In the genomic region with DNA sequence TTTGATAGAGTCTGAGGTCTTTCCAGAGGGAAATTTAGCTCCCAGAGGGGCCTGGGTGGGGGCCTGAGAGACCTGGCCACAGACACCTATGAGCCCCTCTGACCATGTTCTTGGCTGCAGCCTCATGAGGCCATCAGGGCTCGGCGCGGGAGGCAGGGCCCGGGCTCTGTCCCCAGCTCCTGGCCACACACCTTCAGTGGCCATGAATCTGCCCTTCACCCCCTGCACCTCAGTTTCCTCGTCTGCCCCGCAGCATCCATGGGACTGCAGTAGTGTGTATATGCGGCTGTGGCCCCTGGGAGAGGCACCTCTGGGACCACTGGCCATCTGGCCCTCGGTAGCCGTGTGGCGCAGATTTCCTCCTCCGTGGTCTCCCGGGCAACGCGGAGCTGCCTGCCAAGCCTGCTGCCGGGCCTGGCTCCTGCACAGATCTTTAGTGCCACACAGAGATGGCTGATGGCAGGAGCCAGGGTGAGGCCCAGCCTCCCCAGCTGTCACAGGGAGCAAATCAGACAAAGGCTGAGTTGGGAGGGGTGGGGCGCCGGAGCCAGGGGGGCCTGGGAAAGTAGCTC, we compare ENCODE assay signal across 25 cellular contexts. TPM values are rescaled to one million over a fixed set of nuclear protein-coding genes. Genes with fewer than 3 reads are reported as not detected.
DNase-seq lines count a peak whose midpoint lies in the region; FAIRE-seq and TF ChIP-seq lines count a peak whose summit lies in the region.
"Had no signal": no experiment of that assay in that cellular context is flagged by ENCODE, and none has a peak within 500 bp of the region (broad histone marks: within the 10 kb centered on the region; RNA-seq: fewer than 3 reads in every experiment).

No MANE protein-coding gene starts in this region.

- peak; percentile 68 for DNase-seq in NCI-H82 (lab: John Stamatoyannopoulos, UW)
- DNase-seq in NCI-H82 treated with DMSO at 0.1 percent for 48 hours (lab: John Stamatoyannopoulos, UW; ENCODE audit: unreplicated experiment), result no peak
- DNase-seq in medulla oblongata (ENCODE audit: extremely low spot score), result peak; percentile 35
- no peak for DNase-seq in A673 (ENCODE audit: low spot score)
- DNase-seq in HTR-8/SVneo (ENCODE audit: insufficient read length, low spot score), result no peak
- no peak for DNase-seq in MG63
- DNase-seq in ureter (ENCODE audit: low spot score), result no peak
- DNase-seq: activated CD4-positive, alpha-beta T cell treated with anti-CD3 and anti-CD28 coated beads for 48 hours; activated CD8-positive, alpha-beta memory T cell treated with anti-CD3 and anti-CD28 coated beads, Interleukin-2, amount 10 ng/mL, durations not matched to agents 7 days and 5 days; GDM1; NCI-H1417 treated with DMSO at 0.1 percent for 48 hours; stimulated activated naive B cell treated with anti-CD40 and anti-IgM and Interleukin-4, amounts not matched to agents 10 μg/mL and 1 μg/mL and 100 μg/mL, for 72 hours; transverse colon had no signal

- H3K36me3 ChIP-seq in A673 (ENCODE audit: insufficient read depth, low read length, poor library complexity, severe bottlenecking) (no peaks in the 10 kb centered on the region), MG63 (no peaks in the 10 kb centered on the region)
- H3K36me3 ChIP-seq: esophagus muscularis mucosa, gastroesophageal sphincter, right atrium auricular region, transverse colon had no signal

- no peaks in the 10 kb centered on the region for H3K27me3 ChIP-seq in A673 (replicated peaks; ENCODE audit: insufficient read depth, low read depth, low read length, poor library complexity)
- no peaks in the 10 kb centered on the region for H3K27me3 ChIP-seq in MG63
- H3K27me3 ChIP-seq: esophagus muscularis mucosa, gastroesophageal sphincter, right atrium auricular region, transverse colon had no signal

- CTCF ChIA-PET in A673 (lab: Charles Lee), result no interaction called here

- peaks cover 9% of the 10 kb centered on the region for H3K27me3 Mint-ChIP-seq in brain
- H3K27me3 Mint-ChIP-seq: activated CD8-positive, alpha-beta memory T cell treated with anti-CD3 and anti-CD28 coated beads, Interleukin-2, amount 10 ng/mL, durations not matched to agents 7 days and 5 days; activated T-helper 17 cell treated with anti-CD3 and anti-CD28 coated beads, Interleukin-2, amount 50 U/mL, for 72 hours had no signal

- H3K9me3 ChIP-seq in A673 (ENCODE audit: low read depth, low read length, poor library complexity, severe bottlenecking) (no peaks in the 10 kb centered on the region), MG63 (no peaks in the 10 kb centered on the region)
- H3K9me3 ChIP-seq: esophagus muscularis mucosa, gastroesophageal sphincter, right atrium auricular region, transverse colon had no signal

- POLR2A ChIA-PET in A673 (lab: Charles Lee; ENCODE audit: low non-redundant PET), result interaction anchor here (0.6 kb wide), 1 partner anchor 8 kb away, joined by 3 read pairs; no protein-coding TSS in a partner anchor

- H3K4me1 ChIP-seq in A673 (ENCODE audit: insufficient read depth, low read length, poor library complexity, severe bottlenecking), result peaks cover 6% of the 10 kb centered on the region

- FAIRE-seq in HTR-8/SVneo (lab: Jason Lieb, UNC), result no peak
- FAIRE-seq: bronchial epithelial cell, D721Med, GM19239 had no signal

- H3K36me3 Mint-ChIP-seq in brain, result no peaks in the 10 kb centered on the region
- H3K36me3 Mint-ChIP-seq: stimulated activated naive B cell treated with anti-CD40 and anti-IgM and Interleukin-4, amounts not matched to agents 10 μg/mL and 1 μg/mL and 100 μg/mL, for 72 hours had no signal

- H3K4me3 ChIP-seq in A673 (ENCODE audit: low read depth, low read length, poor library complexity, severe bottlenecking), result no peak overlapping the region
- no peak overlapping the region for H3K4me3 ChIP-seq in MG63
- H3K4me3 ChIP-seq: esophagus muscularis mucosa, gastroesophageal sphincter, right atrium auricular region, transverse colon had no signal

- intact Hi-C loops in A673 (cut with micrococcal nuclease; ENCODE audit: unreplicated experiment), result no loop called here

- no peak overlapping the region for H3K27ac ChIP-seq in A673 (ENCODE audit: low read depth, low read length, poor library complexity, severe bottlenecking)
- H3K27ac ChIP-seq: 22Rv1, right atrium auricular region, RWPE1 had no signal

- H3K4me1 Mint-ChIP-seq in brain, result peaks cover 70% of the 10 kb centered on the region

- peak overlapping the region; percentile 16 to 58 (median 23) for H3K4me3 Mint-ChIP-seq in brain
- H3K4me3 Mint-ChIP-seq: activated CD8-positive, alpha-beta memory T cell treated with anti-CD3 and anti-CD28 coated beads, Interleukin-2, amount 10 ng/mL, durations not matched to agents 7 days and 5 days; activated T-helper 17 cell treated with anti-CD3 and anti-CD28 coated beads, Interleukin-2, amount 50 U/mL, for 72 hours; neural crest cell; stimulated activated naive B cell treated with anti-CD40 and anti-IgM and Interleukin-4, amounts not matched to agents 10 μg/mL and 1 μg/mL and 100 μg/mL, for 72 hours had no signal

- TF ChIP-seq CTCF in brain (conservative IDR thresholded peaks at IDR 0.05) (no peak), A673 (conservative IDR thresholded peaks at IDR 0.05; ENCODE audit: low read depth, low read length) (no peak)

- H3K9me3 Mint-ChIP-seq in brain, result peaks cover 0 to 8% (median 2%) of the 10 kb centered on the region in 5 experiments
- H3K9me3 Mint-ChIP-seq: activated T-helper 17 cell treated with anti-CD3 and anti-CD28 coated beads, Interleukin-2, amount 50 U/mL, for 72 hours; neural crest cell; stimulated activated naive B cell treated with anti-CD40 and anti-IgM and Interleukin-4, amounts not matched to agents 10 μg/mL and 1 μg/mL and 100 μg/mL, for 72 hours had no signal

- peak overlapping the region; percentile 74 to 99 (median 94) for H3K27ac Mint-ChIP-seq in brain
- H3K27ac Mint-ChIP-seq: activated CD8-positive, alpha-beta memory T cell treated with anti-CD3 and anti-CD28 coated beads, Interleukin-2, amount 10 ng/mL, durations not matched to agents 7 days and 5 days; activated T-helper 17 cell treated with anti-CD3 and anti-CD28 coated beads, Interleukin-2, amount 50 U/mL, for 72 hours; stimulated activated naive B cell treated with anti-CD40 and anti-IgM and Interleukin-4, amounts not matched to agents 10 μg/mL and 1 μg/mL and 100 μg/mL, for 72 hours had no signal

- BruUV-seq in A673 (replicated peaks; lab: Mats Ljungman, UMichigan), result no TSS peak

RNA-seq across cellular contexts. Expression of gene ADCYAP1R1, which starts 23.6 kb away (rescaled TPM):
- polyA plus RNA-seq in brain (ENCODE audit: insufficient read depth, low read depth, low replicate concordance), result 16.3 TPM
- 0.11 TPM in 1 of 2 replicates, not detected in the other for total RNA-seq in A673 (2021)
- total RNA-seq in MG63 (2014; rRNA removed; shearing (Covaris generic); ENCODE audit: low replicate concordance), result not detected in 2 replicates
- 2.6 TPM for total RNA-seq in ureter
- total RNA-seq: activated CD8-positive, alpha-beta memory T cell treated with anti-CD3 and anti-CD28 coated beads, Interleukin-2, amount 10 ng/mL, durations not matched to agents 7 days and 5 days; activated T-helper 17 cell treated with anti-CD3 and anti-CD28 coated beads, Interleukin-2, amount 50 U/mL, for 72 hours; bronchial epithelial cell had no signal
- polyA plus RNA-seq: BJ had no signal

Comparison
In these comparisons a context has a peak if more than half of its experiments do, and no peak if none do; other contexts are left out.
1. DNase-seq: peak in NCI-H82 (single experiment) and medulla oblongata (single experiment); none in NCI-H82 treated with DMSO at 0.1 percent for 48 hours (single experiment), A673 (single experiment), HTR-8/SVneo (single experiment), MG63 (single experiment) and ureter (single experiment).